11 cellular contexts compared by ENCODE assay signal in genomic region chr20:4772132-4772531, GRCh38. TPM values are rescaled to one million over a fixed set of nuclear protein-coding genes. Genes with fewer than 3 reads are reported as not detected.
"Had no signal": no experiment of that assay in that cellular context is flagged by ENCODE, and none has a peak within 500 bp of the region (broad histone marks: within the 10 kb centered on the region; RNA-seq: fewer than 3 reads in every experiment).

No MANE protein-coding gene starts in this region.

- H3K36me3 ChIP-seq: HAP-1 had no signal

- H3K4me1 ChIP-seq: HAP-1 had no signal

- H3K4me1 Mint-ChIP-seq: GM23338, H9 had no signal

- H3K27ac ChIP-seq: GM23248 had no signal

- FAIRE-seq: H1, H54 had no signal

- H3K9ac ChIP-seq: GM23248 had no signal

- H2AFZ ChIP-seq: GM23248, GM23338 had no signal

- H3K4me3 ChIP-seq: GM23248, GM23338, HAP-1 had no signal

- H3K4me2 ChIP-seq: GM23338 had no signal

- ATAC-seq: GM23338, HCT116 had no signal

- H3K27ac Mint-ChIP-seq: GM23338, H9, HFFc6 had no signal

- DNase-seq: GM23248, GOT3, H7, H9, HCEC 1CT, HFFc6 had no signal

- H3K4me3 Mint-ChIP-seq: GM23338, H9, HFFc6 had no signal

RNA-seq across cellular contexts. Expression of gene PRND, which starts 50.4 kb away (rescaled TPM):
- total RNA-seq: GM23248 had no signal
- polyA plus RNA-seq: GM23248, GM23338 had no signal
